Comparison of ENCODE assay signal across 20 cellular contexts in genomic region chr7:44782460-44782859, GRCh38. TPM values are rescaled to one million over a fixed set of nuclear protein-coding genes. Genes with fewer than 3 reads are reported as not detected.
DNase-seq lines count a peak whose midpoint lies in the region; ATAC-seq, FAIRE-seq and TF ChIP-seq lines count a peak whose summit lies in the region.
"Had no signal": no experiment of that assay in that cellular context is flagged by ENCODE, and none has a peak within 500 bp of the region (broad histone marks: within the 10 kb centered on the region; RNA-seq: fewer than 3 reads in every experiment).

No MANE protein-coding gene starts in this region.

- H3K4me1 Mint-ChIP-seq in endothelial cell (ENCODE audit: unreplicated experiment) (no peaks in the 10 kb centered on the region), MCF 10A (ENCODE audit: insufficient read depth, unreplicated experiment) (no peaks in the 10 kb centered on the region)

- BruUV-seq in HepG2 (replicated peaks; lab: Mats Ljungman, UMichigan) (no TSS peak), MCF 10A (replicated peaks; lab: Mats Ljungman, UMichigan) (no TSS peak)

- H3K4me2 ChIP-seq in HepG2 (ENCODE audit: low read depth, low read length) (no peak overlapping the region), SK-N-SH (no peak overlapping the region)
- H3K4me2 ChIP-seq: BLaER1 treated with 17β-estradiol and CSF1 and Interleukin-3, amounts not matched to agents 10 nM and 100 nM had no signal

- H3K9me2 ChIP-seq in SK-N-SH, result no peaks in the 10 kb centered on the region

- POLR2A ChIA-PET in HepG2 (lab: Yijun Ruan, JAX), result no interaction called here
- POLR2A ChIA-PET in SK-N-SH (lab: Yijun Ruan, JAX), result interaction anchor here (1.4 kb wide), 1 partner anchor 15 kb away, joined by 6 read pairs; no protein-coding TSS in a partner anchor
- POLR2A ChIA-PET in MCF 10A (lab: Yijun Ruan, JAX), result no interaction called here

- H3K79me2 ChIP-seq in HepG2 (ENCODE audit: insufficient read depth, low read length) (no peaks in the 10 kb centered on the region), SK-N-SH (ENCODE audit: insufficient read depth) (no peaks in the 10 kb centered on the region)

- no peak for FAIRE-seq in HepG2 (lab: Jason Lieb, UNC)
- FAIRE-seq: GM12891 had no signal

- DNase-seq in HepG2 (ENCODE audit: low spot score) (no peak), right lobe of liver (no peak), SK-N-SH (no peak), endothelial cell (ENCODE audit: low spot score) (no peak), GF-D8 (lab: John Stamatoyannopoulos, UW) (no peak), MCF 10A (ENCODE audit: unreplicated experiment) (no peak)
- DNase-seq: 8988T; Calu3; CD8-positive, alpha-beta T cell; DND-41; EL; GOT3; H7; HFFc6 had no signal

- peak overlapping the region; percentile 16 for H3K27ac Mint-ChIP-seq in endothelial cell (ENCODE audit: unreplicated experiment)
- no peak overlapping the region for H3K27ac Mint-ChIP-seq in MCF 10A (ENCODE audit: low read depth, unreplicated experiment)
- H3K27ac Mint-ChIP-seq: B cell; CD8-positive, alpha-beta T cell; HFFc6 had no signal

- H3K27me3 ChIP-seq in HepG2 (ENCODE audit: control insufficient read depth in 1 of 2, insufficient read depth in 2 of 2, low read length in 2 of 2) (peaks cover 1 to 5% of the 10 kb centered on the region in 2 experiments; a peak in 2 of 5 replicates), right lobe of liver (no peaks in the 10 kb centered on the region), SK-N-SH (ENCODE audit: insufficient read depth) (no peaks in the 10 kb centered on the region)
- H3K27me3 ChIP-seq: BLaER1 treated with 17β-estradiol and CSF1 and Interleukin-3, amounts not matched to agents 10 nM and 100 nM had no signal

- TF ChIP-seq POLR2A in HepG2 (IDR thresholded peaks at IDR 0.05; ENCODE audit: insufficient read depth in 1 of 2, low read depth in 2 of 2, low read length in 2 of 2) (no peak), right lobe of liver (IDR thresholded peaks at IDR 0.05) (no peak)

- no peaks in the 10 kb centered on the region for H3F3A ChIP-seq in SK-N-SH (replicated peaks; ENCODE audit: insufficient read depth)

- CTCF ChIA-PET in HepG2 (lab: Yijun Ruan, JAX; ENCODE audit: low intra/inter-chr PET ratio, low total read pairs) (no interaction called here), SK-N-SH (lab: Yijun Ruan, JAX) (interaction anchor here (0.9 kb wide), 1 partner anchor 140 kb away, joined by 3 read pairs; no protein-coding TSS in a partner anchor), MCF 10A (lab: Yijun Ruan, JAX) (interaction anchor here (0.7 kb wide), 1 partner anchor 15 kb away, joined by 6 read pairs; no protein-coding TSS in a partner anchor)

- H3K9me3 Mint-ChIP-seq in endothelial cell (ENCODE audit: unreplicated experiment), result peaks cover 6% of the 10 kb centered on the region
- H3K9me3 Mint-ChIP-seq in MCF 10A (ENCODE audit: unreplicated experiment), result peaks cover 8% of the 10 kb centered on the region

- H3K36me3 ChIP-seq in HepG2 (replicated peaks in 1 of 2; ENCODE audit: control insufficient read depth in 1 of 2, insufficient read depth in 2 of 2, low read length in 2 of 2), result no peaks in the 10 kb centered on the region
- H3K36me3 ChIP-seq in right lobe of liver, result no peaks in the 10 kb centered on the region
- no peaks in the 10 kb centered on the region for H3K36me3 ChIP-seq in SK-N-SH (replicated peaks in 1 of 2; ENCODE audit: control insufficient read depth in 1 of 2, insufficient read depth in 2 of 2, low read length in 1 of 2)
- H3K36me3 ChIP-seq: BLaER1 treated with 17β-estradiol and CSF1 and Interleukin-3, amounts not matched to agents 10 nM and 100 nM had no signal

- TF ChIP-seq RAD21 in HepG2 (CRISPR knock-in tag; IDR thresholded peaks at IDR 0.05) (no peak), SK-N-SH (IDR thresholded peaks at IDR 0.05; ENCODE audit: low read length) (no peak)

- H3K27me3 Mint-ChIP-seq in endothelial cell (ENCODE audit: unreplicated experiment) (peaks cover 2% of the 10 kb centered on the region), MCF 10A (ENCODE audit: insufficient read depth, unreplicated experiment) (no peaks in the 10 kb centered on the region)
- H3K27me3 Mint-ChIP-seq: B cell had no signal

- TF ChIP-seq CTCF in HepG2 (CRISPR knock-in tag; IDR thresholded peaks at IDR 0.05) (no peak), right lobe of liver (IDR thresholded peaks at IDR 0.05) (no peak), SK-N-SH (IDR thresholded peaks at IDR 0.05) (no peak), endothelial cell (IDR thresholded peaks at IDR 0.05; ENCODE audit: unreplicated experiment) (no peak), MCF 10A (IDR thresholded peaks at IDR 0.05; ENCODE audit: unreplicated experiment) (no peak)

- H2AFZ ChIP-seq in HepG2 (ENCODE audit: low read length) (no peak overlapping the region), SK-N-SH (ENCODE audit: low read depth) (no peak overlapping the region)

- H3K4me1 ChIP-seq in HepG2 (ENCODE audit: insufficient read depth, low read length) (peaks cover 24% of the 10 kb centered on the region), right lobe of liver (no peaks in the 10 kb centered on the region), SK-N-SH (ENCODE audit: control insufficient read depth in 1 of 2, insufficient read depth in 2 of 2, low read depth in 1 of 2, low read length in 1 of 2) (no peaks in the 10 kb centered on the region)

- intact Hi-C loops in HepG2 (cut with micrococcal nuclease; ENCODE audit: unreplicated experiment), result no loop called here
- intact Hi-C loops in right lobe of liver (cut with DNase I), result no loop called here
- intact Hi-C loops in MCF 10A (cut with micrococcal nuclease), result no loop called here

- H3K4me3 ChIP-seq in HepG2 (replicated peaks in 1 of 3; ENCODE audit: insufficient read depth in 1 of 3, low read depth in 2 of 3, low read length in 3 of 3), result no peak overlapping the region
- no peak overlapping the region for H3K4me3 ChIP-seq in right lobe of liver
- H3K4me3 ChIP-seq in SK-N-SH (ENCODE audit: low read depth in 2 of 2, low read length in 1 of 2), result no peak overlapping the region
- H3K4me3 ChIP-seq: BLaER1 treated with 17β-estradiol and CSF1 and Interleukin-3, amounts not matched to agents 10 nM and 100 nM had no signal

- H4K20me1 ChIP-seq in HepG2 (ENCODE audit: insufficient read depth, low read length) (no peaks in the 10 kb centered on the region), SK-N-SH (ENCODE audit: insufficient read depth) (no peaks in the 10 kb centered on the region)
- H4K20me1 ChIP-seq: BLaER1 treated with 17β-estradiol and CSF1 and Interleukin-3, amounts not matched to agents 10 nM and 100 nM had no signal

- H3K36me3 Mint-ChIP-seq in endothelial cell (ENCODE audit: low read depth, unreplicated experiment), result peaks cover 5% of the 10 kb centered on the region
- peaks cover 5% of the 10 kb centered on the region for H3K36me3 Mint-ChIP-seq in MCF 10A (ENCODE audit: insufficient read depth, unreplicated experiment)

- H3K9ac ChIP-seq in HepG2 (ENCODE audit: insufficient read depth, low read depth, low read length) (no peak overlapping the region), SK-N-SH (no peak overlapping the region)
- H3K9ac ChIP-seq: BLaER1 treated with 17β-estradiol and CSF1 and Interleukin-3, amounts not matched to agents 10 nM and 100 nM had no signal

- H3K27ac ChIP-seq in HepG2 (ENCODE audit: extremely low read length, insufficient read depth, low read length) (no peak overlapping the region), right lobe of liver (no peak overlapping the region), SK-N-SH (ENCODE audit: low read depth in 2 of 2, low read length in 1 of 2) (no peak overlapping the region)
- H3K27ac ChIP-seq: BLaER1 treated with 17β-estradiol and CSF1 and Interleukin-3, amounts not matched to agents 10 nM and 100 nM had no signal

- H3K9me3 ChIP-seq in HepG2 (ENCODE audit: low read length) (no peaks in the 10 kb centered on the region), right lobe of liver (no peaks in the 10 kb centered on the region), SK-N-SH (no peaks in the 10 kb centered on the region)

- H3K4me3 Mint-ChIP-seq in endothelial cell (ENCODE audit: unreplicated experiment), result no peak overlapping the region
- no peak overlapping the region for H3K4me3 Mint-ChIP-seq in MCF 10A (ENCODE audit: unreplicated experiment)
- H3K4me3 Mint-ChIP-seq: B cell; CD8-positive, alpha-beta T cell; HFFc6 had no signal

- no peak for TF ChIP-seq EP300 in HepG2 (IDR thresholded peaks at IDR 0.05; ENCODE audit: low read depth in 2 of 2, low read length in 2 of 2)
- TF ChIP-seq EP300 in HepG2 (CRISPR knock-in tag; IDR thresholded peaks at IDR 0.05; ENCODE audit: borderline replicate concordance), result no peak
- TF ChIP-seq EP300 in SK-N-SH (IDR thresholded peaks at IDR 0.05; ENCODE audit: borderline replicate concordance in 1 of 2, low read depth in 1 of 2, low read length in 1 of 2), result no peak

- in situ Hi-C loops in HepG2 (cut with HindIII; ENCODE audit: extremely low pct_ligation_motif_present, low pct_unique_long_range_greater_than_20kb), result no loop called here

- ATAC-seq in HepG2 (peak; percentile 24; the same call in 1 of the 3 replicates), right lobe of liver (no peak), GM21786 (IDR thresholded peaks at IDR 0.05; ENCODE audit: unreplicated experiment) (no peak), GM18873 (IDR thresholded peaks at IDR 0.05; ENCODE audit: low FRiP score, unreplicated experiment) (no peak)
- ATAC-seq: CD8-positive, alpha-beta T cell; HCT116 had no signal

- 25% methylated on average over 1 of the region's 1 CpG for WGBS in HepG2 (ENCODE audit: low lambda C conversion rate)
- no CpG with 5 or more reads among the region's 1 CpG for WGBS in right lobe of liver (ENCODE audit: insufficient coverage, low coverage, low lambda C conversion rate, missing lambda C conversion rate)
- 82% methylated on average over 1 of the region's 1 CpG for WGBS in SK-N-SH (ENCODE audit: low lambda C conversion rate)

RNA-seq across cellular contexts. Expression of gene PPIA, which starts 14.0 kb away (rescaled TPM):
- total RNA-seq in HepG2 (2016; rRNA removed; fragmentation: Illumina TruSeq; extraction: Trizol) (2,268 and 3,314 TPM in 2 replicates), right lobe of liver (1,000 to 10,000 TPM in 2 of 6 experiments, 100 to 1,000 TPM in 4; 530 to 1,528 (median 637) TPM), endothelial cell (ENCODE audit: unreplicated experiment) (1,721 TPM), MCF 10A (2022) (2,090 and 2,238 TPM in 2 replicates)
- 754 and 802 TPM in 2 replicates for total RNA-seq in HepG2 (2016; cell fraction: cytosol; rRNA removed; fragmentation: Illumina TruSeq; extraction: Trizol; ENCODE audit: low read depth)
- total RNA-seq in HepG2 (2016; cell fraction: insoluble cytoplasmic fraction; rRNA removed; fragmentation: Illumina TruSeq; extraction: Trizol), result 2,242 and 3,472 TPM in 2 replicates
- total RNA-seq in HepG2 (2016; cell fraction: membrane; rRNA removed; fragmentation: Illumina TruSeq; extraction: Trizol), result 997 and 1,006 TPM in 2 replicates
- 760 and 791 TPM in 2 replicates for total RNA-seq in HepG2 (2016; cell fraction: nucleus; rRNA removed; fragmentation: Illumina TruSeq; extraction: Trizol)
- polyA plus RNA-seq in HepG2 (2011; rRNA removed) (2,460 and 3,010 TPM in 2 replicates), SK-N-SH (2012; rRNA removed) (6,239 and 6,267 TPM in 2 replicates)
- 2,797 and 3,003 TPM in 2 replicates for polyA plus RNA-seq in HepG2 (2011; cell fraction: cytosol; rRNA removed)
- polyA plus RNA-seq in HepG2 (2011; cell fraction: nucleus; rRNA removed), result 624 and 737 TPM in 2 replicates
- polyA plus RNA-seq in HepG2 (2012), result 1,687 and 1,874 TPM in 2 replicates
- 1,121 and 1,153 TPM in 2 replicates for polyA plus RNA-seq in HepG2 (2016; cell fraction: cytosol; fragmentation: Illumina TruSeq; extraction: Trizol; ENCODE audit: low read depth)
- polyA plus RNA-seq in HepG2 (2016; cell fraction: insoluble cytoplasmic fraction; fragmentation: Illumina TruSeq; extraction: Trizol; ENCODE audit: low read depth), result 3,894 and 4,262 TPM in 2 replicates
- polyA plus RNA-seq in HepG2 (2016; cell fraction: membrane; fragmentation: Illumina TruSeq; extraction: Trizol; ENCODE audit: low read depth), result 1,143 and 1,145 TPM in 2 replicates
- polyA plus RNA-seq in HepG2 (2016; cell fraction: nucleus; fragmentation: Illumina TruSeq; extraction: Trizol; ENCODE audit: insufficient read depth, low read depth), result 1,363 and 1,473 TPM in 2 replicates
- 700 and 1,641 TPM in 2 replicates for polyA minus RNA-seq in HepG2 (2011; rRNA and poly(A)+ RNA removed; ENCODE audit: low replicate concordance)
- polyA minus RNA-seq in HepG2 (2011; cell fraction: cytosol; rRNA and poly(A)+ RNA removed), result 495 and 562 TPM in 2 replicates
- 234 and 280 TPM in 2 replicates for polyA minus RNA-seq in HepG2 (2011; cell fraction: nucleus; rRNA and poly(A)+ RNA removed)
- 7,289 and 8,124 TPM in 2 replicates for polyA plus RNA-seq in SK-N-SH (2012; cell fraction: cytosol; rRNA removed)
- 2,405 and 2,816 TPM in 2 replicates for polyA plus RNA-seq in SK-N-SH (2012; cell fraction: nucleus; rRNA removed)

RNA-seq across cellular contexts. Expression of gene ZMIZ2, which starts 33.8 kb away (rescaled TPM):
- total RNA-seq in HepG2 (2016; rRNA removed; fragmentation: Illumina TruSeq; extraction: Trizol) (4.1 and 4.9 TPM in 2 replicates), right lobe of liver (10 to 100 TPM in 4 of 6 experiments, 1 to 10 TPM in 2; 8.6 to 36.3 (median 28.6) TPM), endothelial cell (ENCODE audit: unreplicated experiment) (70.9 TPM), MCF 10A (2022) (94.4 and 100 TPM in 2 replicates)
- total RNA-seq in HepG2 (2016; cell fraction: cytosol; rRNA removed; fragmentation: Illumina TruSeq; extraction: Trizol; ENCODE audit: low read depth), result 5.1 and 5.7 TPM in 2 replicates
- total RNA-seq in HepG2 (2016; cell fraction: insoluble cytoplasmic fraction; rRNA removed; fragmentation: Illumina TruSeq; extraction: Trizol), result 3.1 and 6.7 TPM in 2 replicates
- total RNA-seq in HepG2 (2016; cell fraction: membrane; rRNA removed; fragmentation: Illumina TruSeq; extraction: Trizol), result 5.7 and 7.3 TPM in 2 replicates
- 10.0 and 10.4 TPM in 2 replicates for total RNA-seq in HepG2 (2016; cell fraction: nucleus; rRNA removed; fragmentation: Illumina TruSeq; extraction: Trizol)
- polyA plus RNA-seq in HepG2 (2011; rRNA removed) (7.9 and 9.7 TPM in 2 replicates), SK-N-SH (2012; rRNA removed) (17.8 and 18.1 TPM in 2 replicates)
- polyA plus RNA-seq in HepG2 (2011; cell fraction: cytosol; rRNA removed), result 1.1 and 1.8 TPM in 2 replicates
- polyA plus RNA-seq in HepG2 (2011; cell fraction: nucleus; rRNA removed), result 68.3 and 74.7 TPM in 2 replicates
- 12.0 and 15.7 TPM in 2 replicates for polyA plus RNA-seq in HepG2 (2012)
- polyA plus RNA-seq in HepG2 (2016; cell fraction: cytosol; fragmentation: Illumina TruSeq; extraction: Trizol; ENCODE audit: low read depth), result 2.6 and 3.0 TPM in 2 replicates
- polyA plus RNA-seq in HepG2 (2016; cell fraction: insoluble cytoplasmic fraction; fragmentation: Illumina TruSeq; extraction: Trizol; ENCODE audit: low read depth), result 6.4 and 10.1 TPM in 2 replicates
- polyA plus RNA-seq in HepG2 (2016; cell fraction: membrane; fragmentation: Illumina TruSeq; extraction: Trizol; ENCODE audit: low read depth), result 8.9 and 10.4 TPM in 2 replicates
- 47.2 and 57.0 TPM in 2 replicates for polyA plus RNA-seq in HepG2 (2016; cell fraction: nucleus; fragmentation: Illumina TruSeq; extraction: Trizol; ENCODE audit: insufficient read depth, low read depth)
- polyA minus RNA-seq in HepG2 (2011; rRNA and poly(A)+ RNA removed; ENCODE audit: low replicate concordance), result 17.5 and 23.0 TPM in 2 replicates
- 2.9 and 4.7 TPM in 2 replicates for polyA minus RNA-seq in HepG2 (2011; cell fraction: cytosol; rRNA and poly(A)+ RNA removed)
- 34.2 and 43.8 TPM in 2 replicates for polyA minus RNA-seq in HepG2 (2011; cell fraction: nucleus; rRNA and poly(A)+ RNA removed)
- polyA plus RNA-seq in SK-N-SH (2012; cell fraction: cytosol; rRNA removed), result 4.0 and 7.0 TPM in 2 replicates
- polyA plus RNA-seq in SK-N-SH (2012; cell fraction: nucleus; rRNA removed), result 116 and 138 TPM in 2 replicates
